17 cellular contexts compared by ENCODE assay signal in genomic region chr7:125568799-125569198, GRCh38.
A peak's percentile ranks its signal among the peaks of the same experiment; 100 is the strongest.
DNase-seq lines count a peak whose midpoint lies in the region; ATAC-seq, FAIRE-seq and TF ChIP-seq lines count a peak whose summit lies in the region.
"Had no signal": no experiment of that assay in that cellular context is flagged by ENCODE, and none has a peak within 500 bp of the region (broad histone marks: within the 10 kb centered on the region; RNA-seq: fewer than 3 reads in every experiment).

No MANE protein-coding gene starts in this region.

- H4K8ac ChIP-seq in mesenchymal stem cell (ENCODE audit: low read length) = no peak overlapping the region

- H3K27ac ChIP-seq in heart right ventricle = no peak overlapping the region
- no peak overlapping the region for H3K27ac ChIP-seq in mesenchymal stem cell (ENCODE audit: low read length, poor library complexity, severe bottlenecking)
- H3K27ac ChIP-seq: left lung had no signal

- 87 to 88% methylated on average over 4 of the region's 4 CpGs for whole genome bisulfite sequencing in heart right ventricle, 2 donors
- 93% methylated on average over 4 of the region's 4 CpGs for WGBS in mesenchymal stem cell

- no peak overlapping the region for H3K23ac ChIP-seq in mesenchymal stem cell (ENCODE audit: low read length in 2 of 2)

- H2BK15ac ChIP-seq in mesenchymal stem cell (ENCODE audit: low read depth, poor library complexity, severe bottlenecking) = no peak overlapping the region

- no peak overlapping the region for H3K4ac ChIP-seq in mesenchymal stem cell (ENCODE audit: low read depth in 1 of 2, low read length in 2 of 2)

- no peak overlapping the region for H3K9ac ChIP-seq in mesenchymal stem cell (ENCODE audit: low read length)

- no peak overlapping the region for H3K4me3 ChIP-seq in heart right ventricle
- no peak overlapping the region for H3K4me3 ChIP-seq in mesenchymal stem cell (ENCODE audit: insufficient read depth in 1 of 2, low read depth in 1 of 2, low read length in 2 of 2)
- H3K4me3 ChIP-seq: left lung had no signal

- no peak overlapping the region for H3K4me2 ChIP-seq in mesenchymal stem cell (ENCODE audit: low read length, poor library complexity, severe bottlenecking)

- no peaks in the 10 kb centered on the region for H3K79me1 ChIP-seq in mesenchymal stem cell (replicated peaks; ENCODE audit: low read length, poor library complexity, severe bottlenecking)

- no peak for TF ChIP-seq CTCF in heart right ventricle (IDR thresholded peaks at IDR 0.05)

- H2AK5ac ChIP-seq in mesenchymal stem cell (ENCODE audit: low read length, severe bottlenecking) = no peak overlapping the region

- no peak for DNase-seq in GM12891 (ENCODE audit: insufficient read length, low spot score)
- no peak for DNase-seq in heart right ventricle
- no peak for DNase-seq in activated CD8-positive, alpha-beta memory T cell treated with anti-CD3 and anti-CD28 coated beads, Interleukin-2, amount 50 U/mL, for 4 hours
- DNase-seq in AG08395 (ENCODE audit: low spot score) = no peak
- DNase-seq in mesenchymal stem cell = no peak
- DNase-seq: activated naive CD4-positive, alpha-beta T cell; EL; Kasumi-1; NCI-H345; SIG-M5; stimulated activated naive CD8-positive, alpha-beta T cell treated with anti-CD3 and anti-CD28 coated beads, Interleukin-15, Interleukin-2, amounts not matched to agents 100 U/mL and 50 U/mL, for 24 hours had no signal

- no peak overlapping the region for H3K14ac ChIP-seq in mesenchymal stem cell (ENCODE audit: low read length in 2 of 2)

- no peak overlapping the region for H2BK120ac ChIP-seq in mesenchymal stem cell (ENCODE audit: low read depth, low read length)

- H3K36me3 ChIP-seq in heart right ventricle = no peaks in the 10 kb centered on the region
- no peaks in the 10 kb centered on the region for H3K36me3 ChIP-seq in mesenchymal stem cell (ENCODE audit: control insufficient read depth in 1 of 2, insufficient read depth in 2 of 2, low read depth in 1 of 2, low read length in 2 of 2)
- H3K36me3 ChIP-seq: left lung had no signal

- H3K18ac ChIP-seq in mesenchymal stem cell (ENCODE audit: low read depth in 1 of 2, low read length in 2 of 2) = no peak overlapping the region

- H2BK5ac ChIP-seq in mesenchymal stem cell (ENCODE audit: low read depth, low read length, poor library complexity, severe bottlenecking) = no peak overlapping the region

- H3K27me3 ChIP-seq in heart right ventricle (no peaks in the 10 kb centered on the region), mesenchymal stem cell (ENCODE audit: control insufficient read depth in 1 of 2, insufficient read depth in 1 of 2, low read length in 2 of 2) (no peaks in the 10 kb centered on the region)
- H3K27me3 ChIP-seq: left lung had no signal

- no peak overlapping the region for H2AFZ ChIP-seq in mesenchymal stem cell (ENCODE audit: low read depth, low read length)

- intact Hi-C loops in heart right ventricle (cut with DNase I) = no loop called here

- H3K9me3 ChIP-seq in heart right ventricle (no peaks in the 10 kb centered on the region), mesenchymal stem cell (ENCODE audit: control insufficient read depth, low read length) (no peaks in the 10 kb centered on the region)
- H3K9me3 ChIP-seq: left lung had no signal

- no peak for FAIRE-seq in GM12891 (lab: Jason Lieb, UNC)
- FAIRE-seq: colon, H54 had no signal

- TF ChIP-seq POLR2A in GM12891 (IDR thresholded peaks at IDR 0.05; ENCODE audit: low read depth, low read length) = no peak

- ATAC-seq in GM19397 (IDR thresholded peaks at IDR 0.05; ENCODE audit: unreplicated experiment) (peak; percentile 97), HG02798 (IDR thresholded peaks at IDR 0.05; ENCODE audit: poor library complexity, unreplicated experiment) (peak; percentile 99), HG03469 (IDR thresholded peaks at IDR 0.05; ENCODE audit: unreplicated experiment) (peak; percentile 99), heart right ventricle (no peak)
- ATAC-seq: left lung; stimulated activated naive CD8-positive, alpha-beta T cell treated with anti-CD3 and anti-CD28 coated beads, Interleukin-15, Interleukin-2, amounts not matched to agents 100 U/mL and 50 U/mL, for 24 hours had no signal

- no peaks in the 10 kb centered on the region for H3K4me1 ChIP-seq in heart right ventricle
- H3K4me1 ChIP-seq in mesenchymal stem cell (ENCODE audit: control insufficient read depth, insufficient read depth, low read depth, low read length) = no peaks in the 10 kb centered on the region
- H3K4me1 ChIP-seq: left lung had no signal

- H2BK12ac ChIP-seq in mesenchymal stem cell (ENCODE audit: low read length in 2 of 2) = no peak overlapping the region

- H4K91ac ChIP-seq in mesenchymal stem cell (ENCODE audit: low read length) = no peak overlapping the region

TF ChIP-seq in GM12891, 5 proteins besides CTCF, POLR2A, EP300 and RAD21:
- TF ChIP-seq POU2F2 (IDR thresholded peaks at IDR 0.05; ENCODE audit: low read depth, low read length) (no peak), POLR2AphosphoS5 (IDR thresholded peaks at IDR 0.05; ENCODE audit: low read depth, low read length) (no peak), TAF1 (IDR thresholded peaks at IDR 0.05; ENCODE audit: low read depth, low read length) (no peak), SPI1 (IDR thresholded peaks at IDR 0.05; ENCODE audit: low read depth, low read length) (peak; percentile 91)

Comparison
In these comparisons a context has a peak if more than half of its experiments do, and no peak if none do; other contexts are left out.
1. ATAC-seq: peak in GM19397 (single experiment), HG02798 (single experiment) and HG03469 (single experiment); none in heart right ventricle (0 of 8).